Comparison of ENCODE assay signal across 6 cellular contexts in the genomic region with DNA sequence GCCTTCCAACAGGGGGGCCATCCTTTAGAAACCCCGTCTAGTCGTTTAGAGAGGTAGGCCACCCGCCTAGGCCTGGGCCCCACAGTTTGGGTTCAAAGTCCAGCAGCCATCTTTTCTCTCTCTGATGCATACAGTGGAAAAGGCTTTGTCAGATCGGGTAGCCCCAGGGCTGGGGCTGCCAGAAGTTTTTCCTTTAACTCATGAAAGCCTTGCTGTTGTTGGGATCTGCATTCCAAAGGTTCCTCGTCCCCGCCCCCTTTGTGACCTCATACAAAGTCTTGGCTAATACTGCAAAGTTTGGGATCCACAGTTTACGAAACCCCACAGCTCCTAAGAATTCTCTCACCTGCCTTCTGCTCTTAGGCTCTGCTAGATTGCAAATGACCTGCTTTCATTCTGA.
DNase-seq lines count a peak whose midpoint lies in the region; TF ChIP-seq lines count a peak whose summit lies in the region.
"Not testable (repeated sequence)": the region's sequence is repeated elsewhere in the genome, so short reads cannot be mapped to it uniquely, and the experiment has no call there.

No MANE protein-coding gene starts in this region.

- not testable (repeated sequence) for H3K4me3 Mint-ChIP-seq in nephron progenitor cell

- not testable (repeated sequence) for H3K9ac ChIP-seq in HUES48 (ENCODE audit: low read depth, low read length)

- H3K27ac Mint-ChIP-seq in nephron progenitor cell, result not testable (repeated sequence)

- peaks cover 50% of the 10 kb centered on the region for H3K27me3 Mint-ChIP-seq in nephron progenitor cell (ENCODE audit: low read depth, poor library complexity)

- H3K36me3 Mint-ChIP-seq in nephron progenitor cell (ENCODE audit: low read depth), result not testable (repeated sequence)

- not testable (repeated sequence) for H3K27me3 ChIP-seq in HUES48 (ENCODE audit: control insufficient read depth, insufficient read depth, low read length)

- peaks cover 14% of the 10 kb centered on the region for H3K4me1 Mint-ChIP-seq in nephron progenitor cell

- peak overlapping the region; percentile 47 for H3K27ac ChIP-seq in HUES48 (ENCODE audit: low read depth, low read length)

- TF ChIP-seq CTCF in nephron progenitor cell (IDR thresholded peaks at IDR 0.05), result not testable (repeated sequence)

- not testable (repeated sequence) for H3K36me3 ChIP-seq in HUES48 (ENCODE audit: control insufficient read depth, insufficient read depth, low read length)

- H3K4me3 ChIP-seq in HUES48 (ENCODE audit: low read depth, low read length), result not testable (repeated sequence)

- H3K9me3 ChIP-seq in HUES48 (ENCODE audit: control insufficient read depth, insufficient read depth, low read length), result not testable (repeated sequence)

- H3K4me1 ChIP-seq in HUES48 (ENCODE audit: control insufficient read depth, insufficient read depth, low read length), result peaks cover 11% of the 10 kb centered on the region; the same call in 1 of the 2 replicates

- DNase-seq in EH (ENCODE audit: low read depth) (peak; percentile 11), foreskin melanocyte (peak; percentile 31), kidney tubule cell (ENCODE audit: low spot score) (peak; percentile 0), nephron progenitor cell (peak; percentile 16)
- peak; percentile 32 for DNase-seq in activated CD8-positive, alpha-beta memory T cell treated with anti-CD3 and anti-CD28 coated beads for 24 hours

- not testable (repeated sequence) for H3K9me3 Mint-ChIP-seq in nephron progenitor cell
